Comparison of ENCODE assay signal across 8 cellular contexts in the genomic region with DNA sequence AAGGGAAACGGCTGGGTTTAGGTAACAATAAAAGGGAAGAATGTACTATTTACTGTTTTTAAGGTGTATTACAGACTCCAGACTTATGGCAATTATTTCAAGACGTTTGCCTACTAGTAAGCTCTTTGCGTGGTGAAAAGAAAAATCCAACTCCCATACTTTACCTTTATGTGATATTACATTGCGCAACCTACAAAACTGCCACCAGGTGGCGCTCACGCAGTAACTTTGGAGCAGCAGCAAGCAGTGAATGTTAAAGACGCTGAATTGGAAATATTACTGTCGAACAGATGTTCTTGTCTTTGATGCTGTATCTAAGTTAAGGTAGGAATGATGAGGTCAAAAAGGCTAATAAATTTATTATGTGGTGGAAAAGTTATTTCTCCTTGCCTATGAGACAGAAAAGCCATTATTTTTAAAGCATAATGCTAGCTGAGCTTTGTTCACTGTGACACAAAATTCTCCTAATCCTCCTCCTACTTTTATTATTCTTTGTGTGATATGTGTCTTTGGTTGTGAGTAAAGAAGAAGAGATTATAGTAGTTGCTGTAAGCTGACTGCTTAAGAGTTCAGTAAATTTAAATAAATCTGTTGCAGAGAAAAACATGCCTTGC.
DNase-seq lines count a peak whose midpoint lies in the region; ATAC-seq and TF ChIP-seq lines count a peak whose summit lies in the region.

No MANE protein-coding gene starts in this region.

- H3K4me1 ChIP-seq in cardiac muscle cell (ENCODE audit: low read depth) (no peaks in the 10 kb centered on the region), body of pancreas (no peaks in the 10 kb centered on the region)

- intact Hi-C loops in cardiac septum (cut with DNase I) = loop anchor here (2.0 to 10.0 kb wide), 2 partner anchors 385 to 1661 kb away; no protein-coding TSS in a partner anchor
- intact Hi-C loops in body of pancreas (cut with DNase I) = no loop called here

- H3K9me3 ChIP-seq in cardiac muscle cell (ENCODE audit: low read depth) = no peaks in the 10 kb centered on the region
- no peaks in the 10 kb centered on the region for H3K9me3 ChIP-seq in body of pancreas

- peak; percentile 80 for TF ChIP-seq CTCF in cardiac muscle cell (IDR thresholded peaks at IDR 0.05; ENCODE audit: low read depth, low read length)
- TF ChIP-seq CTCF in body of pancreas (IDR thresholded peaks at IDR 0.05) = peak; percentile 74 to 92 (median 80)

- DNase-seq in cardiac muscle cell (ENCODE audit: low read depth in 1 of 2, low spot score in 1 of 2) (peak; percentile 81 to 84), cardiac septum (ENCODE audit: low spot score) (no peak), NCI-H1092 treated with DMSO at 0.1 percent for 48 hours (lab: John Stamatoyannopoulos, UW) (peak; percentile 75), T1000 (lab: John Stamatoyannopoulos, UW) (peak; percentile 32), body of pancreas (peak; percentile 75 to 84 (median 78)), inferior parietal cortex (ENCODE audit: extremely low spot score) (peak; percentile 95)
- peak; percentile 76 for DNase-seq in stimulated activated CD4-positive, alpha-beta T cell treated with anti-CD3 and anti-CD28 coated beads, Interleukin-15, amount 100 ng/mL, for 24 hours

- H3K27ac ChIP-seq in cardiac muscle cell (no peak overlapping the region), body of pancreas (no peak overlapping the region)

- TF ChIP-seq POLR2A in body of pancreas (IDR thresholded peaks at IDR 0.05) = no peak

- no peaks in the 10 kb centered on the region for H3K27me3 ChIP-seq in cardiac muscle cell
- no peaks in the 10 kb centered on the region for H3K27me3 ChIP-seq in body of pancreas

- peak; percentile 89 for ATAC-seq in HG02623 (IDR thresholded peaks at IDR 0.05; ENCODE audit: unreplicated experiment)
- peak; percentile 75 for ATAC-seq in body of pancreas

- 1 to 2% methylated on average over 8 of the region's 8 CpGs for WGBS in body of pancreas, 2 donors

- H3K36me3 ChIP-seq in cardiac muscle cell = no peaks in the 10 kb centered on the region
- no peaks in the 10 kb centered on the region for H3K36me3 ChIP-seq in body of pancreas (replicated peaks in 1 of 2; ENCODE audit: insufficient read depth in 1 of 2, low read depth in 2 of 2)

- no peak overlapping the region for H3K4me3 ChIP-seq in cardiac muscle cell
- no peak overlapping the region for H3K4me3 ChIP-seq in body of pancreas
